ENCODE assay signal across 33 cellular contexts in genomic region chr15:35724626-35725025, GRCh38.
"Had no signal": no experiment of that assay in that cellular context is flagged by ENCODE, and none has a peak within 500 bp of the region (broad histone marks: within the 10 kb centered on the region; RNA-seq: fewer than 3 reads in every experiment).

No MANE protein-coding gene starts in this region.

- H3K27ac Mint-ChIP-seq: activated CD8-positive, alpha-beta T cell treated with anti-CD3 and anti-CD28 coated beads for 36 hours; activated naive CD4-positive, alpha-beta T cell treated with anti-CD3 and anti-CD28 coated beads for 36 hours; activated naive CD4-positive, alpha-beta T cell treated with anti-CD3 and anti-CD28 coated beads, Interleukin-2, amount 50 U/mL, for 72 hours; activated T-helper 1 cell treated with anti-CD3 and anti-CD28 coated beads, Interleukin-12 subunit alpha, Interleukin-12 subunit beta, Interleukin-2, Interleukin-4 antibody, amounts not matched to agents 30 ng/mL and 10 ng/mL and 1 ng/mL, durations not matched to agents 14 hours and 24 hours and 36 hours had no signal

- ATAC-seq: activated CD8-positive, alpha-beta T cell treated with anti-CD3 and anti-CD28 coated beads for 36 hours; activated T-cell treated with anti-CD3 and anti-CD28 coated beads, Interleukin-2, amount 50 U/mL, for 4 hours; Right ventricle myocardium inferior had no signal

- H3K27ac ChIP-seq: adrenal gland, cardiac muscle cell, colonic mucosa, Peyer's patch, WERI-Rb-1 had no signal

- H3K9me3 ChIP-seq: adrenal gland, colonic mucosa, Peyer's patch had no signal

- H3K36me3 Mint-ChIP-seq: activated naive CD4-positive, alpha-beta T cell treated with anti-CD3 and anti-CD28 coated beads, Interleukin-2, amount 50 U/mL, for 72 hours had no signal

- H3K4me3 ChIP-seq: adrenal gland, cardiac muscle cell, colonic mucosa, Peyer's patch had no signal

- H3K4me1 ChIP-seq: adrenal gland, colonic mucosa, Peyer's patch had no signal

- H3K4me1 Mint-ChIP-seq: central memory CD8-positive, alpha-beta T cell had no signal

- DNase-seq: activated CD4-positive, alpha-beta T cell treated with anti-CD3 and anti-CD28 coated beads for 1 hour; activated CD4-positive, alpha-beta T cell treated with anti-CD3 and anti-CD28 coated beads for 48 hours; activated CD4-positive, alpha-beta T cell treated with anti-CD3 and anti-CD28 coated beads, Interleukin-2, amount 50 U/mL, for 4 hours; activated CD4-positive, CD25-positive, alpha-beta regulatory T cell; activated CD8-positive, alpha-beta memory T cell treated with anti-CD3 and anti-CD28 coated beads, Interleukin-2, amount 50 U/mL, for 4 hours; activated CD8-positive, alpha-beta T cell treated with anti-CD3 and anti-CD28 coated beads for 36 hours; activated gamma-delta T cell treated with Interleukin-2 at 50 U/mL for 16 hours; activated naive CD4-positive, alpha-beta T cell treated with anti-CD3 and anti-CD28 coated beads for 36 hours; activated T-cell treated with anti-CD3 and anti-CD28 coated beads for 4 hours; activated T-cell treated with anti-CD3 and anti-CD28 coated beads, Interleukin-2, amount 50 U/mL, for 4 hours; adrenal gland; colonic mucosa; NCI-H1105; NCI-H1417 treated with DMSO at 0.1 percent for 48 hours; NCI-H187 treated with DMSO at 0.1 percent for 48 hours; NCI-H2081; NCI-H2171 treated with DMSO at 0.1 percent for 48 hours; NCI-H2227 treated with DMSO at 0.1 percent for 48 hours; NCI-H446 treated with DMSO at 0.1 percent for 48 hours; NCI-H524; NCI-H69; Peyer's patch; RPMI8226; SW 1271; T-helper 1 cell; T-helper 2 cell; T-helper 9 cell; WERI-Rb-1 had no signal

- H3K27me3 ChIP-seq: adrenal gland, cardiac muscle cell, colonic mucosa, Peyer's patch had no signal

- H3K36me3 ChIP-seq: adrenal gland, cardiac muscle cell, colonic mucosa, Peyer's patch, WERI-Rb-1 had no signal

- H3K9me3 Mint-ChIP-seq: activated CD8-positive, alpha-beta T cell treated with anti-CD3 and anti-CD28 coated beads for 36 hours; activated naive CD4-positive, alpha-beta T cell treated with anti-CD3 and anti-CD28 coated beads for 36 hours; activated T-cell treated with anti-CD3 and anti-CD28 coated beads, Interleukin-2, amount 50 U/mL, for 4 hours; activated T-helper 1 cell treated with anti-CD3 and anti-CD28 coated beads, Interleukin-12 subunit alpha, Interleukin-12 subunit beta, Interleukin-2, Interleukin-4 antibody, amounts not matched to agents 30 ng/mL and 10 ng/mL and 1 ng/mL, durations not matched to agents 14 hours and 24 hours and 36 hours had no signal

- H3K4me3 Mint-ChIP-seq: activated CD8-positive, alpha-beta T cell treated with anti-CD3 and anti-CD28 coated beads for 36 hours; activated naive CD4-positive, alpha-beta T cell treated with anti-CD3 and anti-CD28 coated beads for 36 hours; activated T-cell treated with anti-CD3 and anti-CD28 coated beads, Interleukin-2, amount 50 U/mL, for 4 hours; activated T-helper 1 cell treated with anti-CD3 and anti-CD28 coated beads, Interleukin-12 subunit alpha, Interleukin-12 subunit beta, Interleukin-2, Interleukin-4 antibody, amounts not matched to agents 30 ng/mL and 10 ng/mL and 1 ng/mL, durations not matched to agents 14 hours and 24 hours and 36 hours; central memory CD8-positive, alpha-beta T cell had no signal
